In the genomic region with DNA sequence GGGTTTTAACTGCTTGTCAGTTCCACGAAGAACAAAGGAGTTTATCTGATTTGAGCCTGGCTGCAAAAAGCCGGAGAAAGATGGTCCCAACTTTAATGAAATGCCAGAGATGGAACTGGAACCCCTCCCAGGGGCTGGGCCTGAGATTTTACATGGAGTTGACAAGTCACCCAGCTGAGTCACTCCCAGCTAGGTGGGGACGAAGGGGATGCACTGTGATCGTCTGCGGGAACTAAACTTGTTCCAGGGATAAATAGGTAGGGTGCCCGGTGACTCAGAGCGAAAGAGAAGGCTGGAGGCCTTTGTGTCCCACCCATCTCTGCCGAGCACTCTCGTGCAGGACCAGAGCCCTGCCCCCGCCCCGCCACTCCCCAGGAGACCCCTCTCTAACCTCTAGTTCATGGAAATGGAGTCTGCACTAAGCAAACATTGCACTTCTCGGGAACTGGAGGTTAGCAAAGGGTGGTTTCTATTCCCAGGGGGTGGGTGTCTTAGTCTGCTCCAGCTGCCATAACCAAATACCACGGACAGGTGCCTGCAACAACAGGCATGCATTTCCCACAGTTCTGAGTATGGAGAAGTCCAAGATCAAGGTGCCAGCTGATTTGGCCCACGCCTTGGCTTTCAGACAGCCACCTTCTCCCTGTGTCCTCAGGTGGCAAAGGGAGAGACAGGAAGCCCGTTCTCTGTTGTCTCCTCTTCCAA, we compare ENCODE assay signal across 17 cellular contexts.
A peak's percentile ranks its signal among the peaks of the same experiment; 100 is the strongest.
DNase-seq lines count a peak whose midpoint lies in the region; ATAC-seq and TF ChIP-seq lines count a peak whose summit lies in the region.
"Had no signal": no experiment of that assay in that cellular context is flagged by ENCODE, and none has a peak within 500 bp of the region (broad histone marks: within the 10 kb centered on the region; RNA-seq: fewer than 3 reads in every experiment).

No MANE protein-coding gene starts in this region.

- H3K27me3 ChIP-seq in HAP-1 (ENCODE audit: low read depth): no peaks in the 10 kb centered on the region
- H3K27me3 ChIP-seq in endodermal cell (ENCODE audit: control insufficient read depth, insufficient read depth, low read length, poor library complexity, severe bottlenecking): peaks cover 7% of the 10 kb centered on the region
- H3K27me3 ChIP-seq in smooth muscle cell (ENCODE audit: low read depth): no peaks in the 10 kb centered on the region
- H3K27me3 ChIP-seq: right lobe of liver had no signal

- H3K27ac ChIP-seq in endodermal cell (ENCODE audit: low read depth, low read length) (peak overlapping the region; percentile 86), smooth muscle cell (ENCODE audit: low read depth) (peak overlapping the region; percentile 23)
- H3K27ac ChIP-seq: left lung, right lobe of liver had no signal

- no peaks in the 10 kb centered on the region for H3K9me3 Mint-ChIP-seq in endodermal cell
- H3K9me3 Mint-ChIP-seq in activated CD4-positive, alpha-beta T cell treated with anti-CD3 and anti-CD28 coated beads, Interleukin-2, amount 10 ng/mL, durations not matched to agents 24 days and 14 days: no peaks in the 10 kb centered on the region
- H3K9me3 Mint-ChIP-seq: activated naive CD4-positive, alpha-beta T cell treated with anti-CD3 and anti-CD28 coated beads, Interleukin-2, amount 10 ng/mL, durations not matched to agents 7 days and 5 days; natural killer cell had no signal

- H3K9ac ChIP-seq in endodermal cell (ENCODE audit: extremely low read depth, low read length, poor library complexity, severe bottlenecking) (peak overlapping the region; percentile 36), smooth muscle cell (ENCODE audit: low read depth) (no peak overlapping the region)
- H3K9ac ChIP-seq: SK-N-SH had no signal

- H4K20me1 ChIP-seq in smooth muscle cell (ENCODE audit: low read depth): no peaks in the 10 kb centered on the region

- no peaks in the 10 kb centered on the region for H3K36me3 ChIP-seq in HAP-1 (replicated peaks)
- no peaks in the 10 kb centered on the region for H3K36me3 ChIP-seq in endodermal cell (ENCODE audit: control insufficient read depth, insufficient read depth, low read length)
- H3K36me3 ChIP-seq in smooth muscle cell (ENCODE audit: low read depth): no peaks in the 10 kb centered on the region
- H3K36me3 ChIP-seq: left lung had no signal

- H2AFZ ChIP-seq in smooth muscle cell (ENCODE audit: low read depth): no peak overlapping the region

- in situ Hi-C loops in HAP-1 (cut with MboI; ENCODE audit: low sequenced_read_pairs): no loop called here

- WGBS in endodermal cell (ENCODE audit: insufficient coverage in 1 of 2, insufficient read length in 1 of 2), 2 experiments: 7 to 28% methylated on average over 7 to 15 of the region's 15 CpGs
- 48% methylated on average over 13 of the region's 15 CpGs for WGBS in smooth muscle cell (ENCODE audit: low lambda C conversion rate)

- ATAC-seq in HG02970 (IDR thresholded peaks at IDR 0.05; ENCODE audit: low FRiP score, unreplicated experiment) (no peak), HG03460 (IDR thresholded peaks at IDR 0.05; ENCODE audit: unreplicated experiment) (no peak)
- ATAC-seq: HepG2, left lung, natural killer cell, right lobe of liver had no signal

- H3K27ac Mint-ChIP-seq in endodermal cell: peak overlapping the region; percentile 84
- H3K27ac Mint-ChIP-seq in activated CD4-positive, alpha-beta T cell treated with anti-CD3 and anti-CD28 coated beads, Interleukin-2, amount 10 ng/mL, durations not matched to agents 24 days and 14 days: no peak overlapping the region
- H3K27ac Mint-ChIP-seq: activated naive CD4-positive, alpha-beta T cell treated with anti-CD3 and anti-CD28 coated beads, Interleukin-2, amount 10 ng/mL, durations not matched to agents 7 days and 5 days; natural killer cell had no signal

- H3K4me3 Mint-ChIP-seq in endodermal cell: peak overlapping the region; percentile 35
- no peak overlapping the region for H3K4me3 Mint-ChIP-seq in activated CD4-positive, alpha-beta T cell treated with anti-CD3 and anti-CD28 coated beads, Interleukin-2, amount 10 ng/mL, durations not matched to agents 24 days and 14 days
- H3K4me3 Mint-ChIP-seq: activated naive CD4-positive, alpha-beta T cell treated with anti-CD3 and anti-CD28 coated beads, Interleukin-2, amount 10 ng/mL, durations not matched to agents 7 days and 5 days; natural killer cell had no signal

- intact Hi-C loops in activated CD4-positive, alpha-beta T cell treated with anti-CD3 and anti-CD28 coated beads, Interleukin-2, amount 10 ng/mL, durations not matched to agents 24 days and 14 days (cut with micrococcal nuclease): no loop called here

- no peaks in the 10 kb centered on the region for H3K9me3 ChIP-seq in HAP-1
- no peaks in the 10 kb centered on the region for H3K9me3 ChIP-seq in endodermal cell (ENCODE audit: control insufficient read depth, low read length)
- H3K9me3 ChIP-seq in smooth muscle cell (replicated peaks; ENCODE audit: low read depth): no peaks in the 10 kb centered on the region
- H3K9me3 ChIP-seq: Caco-2, heart left ventricle, left lung, right lobe of liver, SK-N-SH had no signal

- no peak for TF ChIP-seq CTCF in endodermal cell (conservative IDR thresholded peaks at IDR 0.05)
- TF ChIP-seq CTCF in smooth muscle cell (IDR thresholded peaks at IDR 0.05; ENCODE audit: borderline replicate concordance, insufficient read depth, poor library complexity, severe bottlenecking): no peak

- H3K27me3 Mint-ChIP-seq in endodermal cell (ENCODE audit: insufficient read depth): peaks cover 10% of the 10 kb centered on the region
- H3K27me3 Mint-ChIP-seq in activated CD4-positive, alpha-beta T cell treated with anti-CD3 and anti-CD28 coated beads, Interleukin-2, amount 10 ng/mL, durations not matched to agents 24 days and 14 days: peaks cover 29% of the 10 kb centered on the region

- peak overlapping the region; percentile 45 for H3K4me2 ChIP-seq in smooth muscle cell
- H3K4me2 ChIP-seq: SK-N-SH had no signal

- peaks cover 60% of the 10 kb centered on the region for H3K4me1 Mint-ChIP-seq in endodermal cell
- H3K4me1 Mint-ChIP-seq in activated CD4-positive, alpha-beta T cell treated with anti-CD3 and anti-CD28 coated beads, Interleukin-2, amount 10 ng/mL, durations not matched to agents 24 days and 14 days: peaks cover 3% of the 10 kb centered on the region
- H3K4me1 Mint-ChIP-seq: activated naive CD4-positive, alpha-beta T cell treated with anti-CD3 and anti-CD28 coated beads, Interleukin-2, amount 10 ng/mL, durations not matched to agents 7 days and 5 days; natural killer cell had no signal

- peaks cover 31% of the 10 kb centered on the region for H3K4me1 ChIP-seq in HAP-1
- peaks cover 28% of the 10 kb centered on the region for H3K4me1 ChIP-seq in endodermal cell (ENCODE audit: control insufficient read depth, insufficient read depth, low read length)
- H3K4me1 ChIP-seq in smooth muscle cell (ENCODE audit: low read depth): peaks cover 17% of the 10 kb centered on the region
- H3K4me1 ChIP-seq: right lobe of liver had no signal

- H3K36me3 Mint-ChIP-seq in endodermal cell (ENCODE audit: low read depth): no peaks in the 10 kb centered on the region
- H3K36me3 Mint-ChIP-seq in activated CD4-positive, alpha-beta T cell treated with anti-CD3 and anti-CD28 coated beads, Interleukin-2, amount 10 ng/mL, durations not matched to agents 24 days and 14 days (ENCODE audit: low read depth): no peaks in the 10 kb centered on the region
- H3K36me3 Mint-ChIP-seq: activated naive CD4-positive, alpha-beta T cell treated with anti-CD3 and anti-CD28 coated beads, Interleukin-2, amount 10 ng/mL, durations not matched to agents 7 days and 5 days; natural killer cell had no signal

- H3K4me3 ChIP-seq in HAP-1: no peak overlapping the region
- peak overlapping the region; percentile 68 for H3K4me3 ChIP-seq in endodermal cell (ENCODE audit: low read length)
- H3K4me3 ChIP-seq in smooth muscle cell: no peak overlapping the region
- H3K4me3 ChIP-seq: left lung, right lobe of liver had no signal

- no peaks in the 10 kb centered on the region for H3K79me2 ChIP-seq in smooth muscle cell (ENCODE audit: low read depth)

- H3F3A ChIP-seq in smooth muscle cell (ENCODE audit: low read depth): no peaks in the 10 kb centered on the region

- DNase-seq in HAP-1 (ENCODE audit: low spot score in 2 of 2) (peak; percentile 42 to 68), NCI-H2171 (lab: John Stamatoyannopoulos, UW) (peak; percentile 29), endodermal cell (peak; percentile 84), smooth muscle cell (lab: John Stamatoyannopoulos, UW; ENCODE audit: unreplicated experiment) (no peak), DMS 273 (lab: John Stamatoyannopoulos, UW; ENCODE audit: unreplicated experiment) (no peak)
- no peak for DNase-seq in activated CD4-positive, alpha-beta T cell treated with anti-CD3 and anti-CD28 coated beads, Interleukin-2, amount 10 ng/mL, durations not matched to agents 24 days and 14 days
- DNase-seq: activated naive CD4-positive, alpha-beta T cell treated with anti-CD3 and anti-CD28 coated beads, Interleukin-2, amount 10 ng/mL, durations not matched to agents 7 days and 5 days; central memory CD4-positive, alpha-beta T cell; heart left ventricle; natural killer cell; right lobe of liver; SK-N-SH had no signal

Comparison
In these comparisons a context has a peak if more than half of its experiments do, and no peak if none do; other contexts are left out.
1. DNase-seq: peak in HAP-1 (2 of 2), NCI-H2171 (single experiment) and endodermal cell (single experiment); none in smooth muscle cell (single experiment), activated CD4-positive, alpha-beta T cell treated with anti-CD3 and anti-CD28 coated beads, Interleukin-2, amount 10 ng/mL, durations not matched to agents 24 days and 14 days (single experiment) and DMS 273 (single experiment).